In the genomic region with DNA sequence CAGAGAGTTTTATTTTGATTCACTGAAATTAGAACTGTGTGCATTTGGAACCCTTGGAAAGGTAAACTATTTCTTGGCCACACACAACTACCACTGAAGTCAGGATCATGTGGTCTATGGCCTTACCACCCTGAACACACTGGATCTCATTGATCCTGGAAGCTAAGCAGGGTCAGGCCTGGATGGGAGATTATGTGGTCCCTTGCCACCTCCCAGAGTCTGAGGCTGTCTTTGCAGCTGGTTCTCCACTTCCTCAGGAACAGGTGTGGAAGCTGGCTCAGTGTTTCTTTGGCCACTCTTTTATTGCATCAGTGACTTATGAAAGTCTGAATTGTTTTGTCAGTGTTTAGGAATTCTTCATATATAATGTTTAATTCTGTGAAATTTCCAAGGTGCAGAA, we compare ENCODE assay signal across 18 cellular contexts.
DNase-seq lines count a peak whose midpoint lies in the region; ATAC-seq, FAIRE-seq and TF ChIP-seq lines count a peak whose summit lies in the region.
"Had no signal": no experiment of that assay in that cellular context is flagged by ENCODE, and none has a peak within 500 bp of the region (broad histone marks: within the 10 kb centered on the region; RNA-seq: fewer than 3 reads in every experiment).

No MANE protein-coding gene starts in this region.

- POLR2A ChIA-PET in T-cell (lab: Charles Lee), result no interaction called here

- no peak for TF ChIP-seq POLR2A in H54 (IDR thresholded peaks at IDR 0.05; ENCODE audit: low read depth, low read length)

- no peak for DNase-seq in H54 (ENCODE audit: insufficient read length, low spot score)
- peak; percentile 17 for DNase-seq in NCI-H69 (lab: John Stamatoyannopoulos, UW)
- no peak for DNase-seq in epithelial cell of prostate (ENCODE audit: low read depth, low spot score)
- DNase-seq in mucosa of gallbladder (ENCODE audit: low spot score), result peak; percentile 25
- DNase-seq in NCI-H446 treated with DMSO at 0.1 percent for 48 hours (lab: John Stamatoyannopoulos, UW), result no peak
- no peak for DNase-seq in activated CD4-positive, alpha-beta T cell treated with anti-CD3 and anti-CD28 coated beads for 1 hour
- no peak for DNase-seq in T-cell
- DNase-seq: activated CD4-positive, alpha-beta memory T cell treated with anti-CD3 and anti-CD28 coated beads for 36 hours; aorta; DMS79 treated with DMSO at 0.1 percent for 48 hours; NCI-H1048; NCI-H524; T-helper 9 cell; transverse colon had no signal

- no peak for ATAC-seq in HG02678 (IDR thresholded peaks at IDR 0.05; ENCODE audit: unreplicated experiment)
- no peak for ATAC-seq in T-cell (replicated peaks in 1 of 4)

- H3K27ac ChIP-seq in epithelial cell of prostate, result peak overlapping the region; percentile 64
- H3K27ac ChIP-seq: transverse colon had no signal

- H3K4me3 Mint-ChIP-seq in T-cell, result no peak overlapping the region
- H3K4me3 Mint-ChIP-seq: activated CD4-positive, alpha-beta memory T cell treated with anti-CD3 and anti-CD28 coated beads for 36 hours had no signal

- peaks cover 4 to 8% of the 10 kb centered on the region in 2 donors for H3K27me3 Mint-ChIP-seq in T-cell
- H3K27me3 Mint-ChIP-seq: activated CD4-positive, alpha-beta memory T cell treated with anti-CD3 and anti-CD28 coated beads for 36 hours had no signal

- peak; percentile 50 for FAIRE-seq in H54 (lab: Jason Lieb, UNC)
- FAIRE-seq: frontal cortex, HTR-8/SVneo, islet of Langerhans had no signal

- H3K27ac Mint-ChIP-seq in T-cell, result no peak overlapping the region
- H3K27ac Mint-ChIP-seq: activated CD4-positive, alpha-beta memory T cell treated with anti-CD3 and anti-CD28 coated beads for 36 hours had no signal

- no peaks in the 10 kb centered on the region for H3K36me3 Mint-ChIP-seq in T-cell
- H3K36me3 Mint-ChIP-seq: activated CD4-positive, alpha-beta memory T cell treated with anti-CD3 and anti-CD28 coated beads for 36 hours had no signal

- no peaks in the 10 kb centered on the region for H3K9me3 Mint-ChIP-seq in T-cell
- H3K9me3 Mint-ChIP-seq: activated CD4-positive, alpha-beta memory T cell treated with anti-CD3 and anti-CD28 coated beads for 36 hours had no signal

- CTCF ChIA-PET in T-cell (lab: Charles Lee), result no interaction called here

- no peaks in the 10 kb centered on the region for H3K4me1 Mint-ChIP-seq in T-cell

Comparison
In these comparisons a context has a peak if more than half of its experiments do, and no peak if none do; other contexts are left out.
1. DNase-seq: peak in NCI-H69 (single experiment) and mucosa of gallbladder (single experiment); none in H54 (single experiment), epithelial cell of prostate (single experiment), NCI-H446 treated with DMSO at 0.1 percent for 48 hours (single experiment), activated CD4-positive, alpha-beta T cell treated with anti-CD3 and anti-CD28 coated beads for 1 hour (single experiment) and T-cell (0 of 34).